Comparison of ENCODE assay signal across 10 cellular contexts in the genomic region with DNA sequence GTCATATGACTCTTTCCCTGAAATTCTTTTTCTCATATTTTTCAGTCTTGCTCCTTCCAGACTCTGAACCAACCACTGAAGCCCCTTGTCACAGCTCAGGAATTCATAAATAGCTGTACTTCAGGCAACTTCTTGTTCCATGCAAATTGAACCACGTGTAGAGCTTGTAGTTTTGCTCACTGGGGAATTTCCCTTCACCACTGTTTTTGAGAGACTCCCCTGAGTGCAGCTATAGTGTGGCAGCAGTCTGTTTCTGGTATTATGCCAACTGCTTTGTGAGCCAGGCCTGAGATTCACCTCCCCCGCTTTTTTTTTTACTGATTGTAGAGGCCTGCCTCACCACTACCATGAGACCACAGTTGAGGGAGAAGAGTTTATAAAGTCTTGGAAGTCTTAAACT.
DNase-seq lines count a peak whose midpoint lies in the region; ATAC-seq lines count a peak whose summit lies in the region.
"Had no signal": no experiment of that assay in that cellular context is flagged by ENCODE, and none has a peak within 500 bp of the region (broad histone marks: within the 10 kb centered on the region; RNA-seq: fewer than 3 reads in every experiment).

No MANE protein-coding gene starts in this region.

- POLR2A ChIA-PET in activated CD8-positive, alpha-beta T cell treated with anti-CD3 and anti-CD28 coated beads, Interleukin-2, amount 10 ng/mL, durations not matched to agents 7 days and 5 days (lab: Charles Lee): no interaction called here

- H3K4me1 Mint-ChIP-seq in stimulated activated naive CD8-positive, alpha-beta T cell treated with anti-CD3 and anti-CD28 coated beads, Interleukin-15, amount 100 ng/mL, for 72 hours: no peaks in the 10 kb centered on the region
- no peaks in the 10 kb centered on the region for H3K4me1 Mint-ChIP-seq in activated CD8-positive, alpha-beta T cell treated with anti-CD3 and anti-CD28 coated beads, Interleukin-2, amount 10 ng/mL, durations not matched to agents 7 days and 5 days (ENCODE audit: low read depth)
- H3K4me1 Mint-ChIP-seq: activated naive CD4-positive, alpha-beta T cell treated with anti-CD3 and anti-CD28 coated beads, Interleukin-2, amount 10 ng/mL, durations not matched to agents 7 days and 5 days had no signal

- CTCF ChIA-PET in activated CD8-positive, alpha-beta T cell treated with anti-CD3 and anti-CD28 coated beads, Interleukin-2, amount 10 ng/mL, durations not matched to agents 7 days and 5 days (lab: Charles Lee): no interaction called here

- H3K27ac Mint-ChIP-seq in stimulated activated naive CD8-positive, alpha-beta T cell treated with anti-CD3 and anti-CD28 coated beads, Interleukin-15, amount 100 ng/mL, for 72 hours: peak overlapping the region in 1 of 2 donors; percentile 35
- H3K27ac Mint-ChIP-seq in activated CD8-positive, alpha-beta T cell treated with anti-CD3 and anti-CD28 coated beads, Interleukin-2, amount 10 ng/mL, durations not matched to agents 7 days and 5 days: no peak overlapping the region
- H3K27ac Mint-ChIP-seq: activated naive CD4-positive, alpha-beta T cell treated with anti-CD3 and anti-CD28 coated beads, Interleukin-2, amount 10 ng/mL, durations not matched to agents 7 days and 5 days had no signal

- ATAC-seq in HG02798 (IDR thresholded peaks at IDR 0.05; ENCODE audit: poor library complexity, unreplicated experiment): peak; percentile 93
- ATAC-seq in stimulated activated naive CD8-positive, alpha-beta T cell treated with anti-CD3 and anti-CD28 coated beads, Interleukin-15, amount 100 ng/mL, for 72 hours: no peak
- ATAC-seq in activated CD8-positive, alpha-beta T cell treated with anti-CD3 and anti-CD28 coated beads, Interleukin-2, amount 10 ng/mL, durations not matched to agents 7 days and 5 days: no peak

- H3K4me3 Mint-ChIP-seq in stimulated activated naive CD8-positive, alpha-beta T cell treated with anti-CD3 and anti-CD28 coated beads, Interleukin-15, amount 100 ng/mL, for 72 hours: no peak overlapping the region
- no peak overlapping the region for H3K4me3 Mint-ChIP-seq in activated CD8-positive, alpha-beta T cell treated with anti-CD3 and anti-CD28 coated beads, Interleukin-2, amount 10 ng/mL, durations not matched to agents 7 days and 5 days
- H3K4me3 Mint-ChIP-seq: activated naive CD4-positive, alpha-beta T cell treated with anti-CD3 and anti-CD28 coated beads, Interleukin-2, amount 10 ng/mL, durations not matched to agents 7 days and 5 days had no signal

- peaks cover 7 to 11% of the 10 kb centered on the region in 2 donors for H3K9me3 Mint-ChIP-seq in stimulated activated naive CD8-positive, alpha-beta T cell treated with anti-CD3 and anti-CD28 coated beads, Interleukin-15, amount 100 ng/mL, for 72 hours
- H3K9me3 Mint-ChIP-seq in activated CD8-positive, alpha-beta T cell treated with anti-CD3 and anti-CD28 coated beads, Interleukin-2, amount 10 ng/mL, durations not matched to agents 7 days and 5 days (ENCODE audit: insufficient read depth): no peaks in the 10 kb centered on the region
- H3K9me3 Mint-ChIP-seq: activated naive CD4-positive, alpha-beta T cell treated with anti-CD3 and anti-CD28 coated beads, Interleukin-2, amount 10 ng/mL, durations not matched to agents 7 days and 5 days had no signal

- H3K36me3 Mint-ChIP-seq in activated CD8-positive, alpha-beta T cell treated with anti-CD3 and anti-CD28 coated beads, Interleukin-2, amount 10 ng/mL, durations not matched to agents 7 days and 5 days (ENCODE audit: low read depth): no peaks in the 10 kb centered on the region
- H3K36me3 Mint-ChIP-seq: activated naive CD4-positive, alpha-beta T cell treated with anti-CD3 and anti-CD28 coated beads, Interleukin-2, amount 10 ng/mL, durations not matched to agents 7 days and 5 days had no signal

- DNase-seq in DMS153 (lab: John Stamatoyannopoulos, UW) (peak; percentile 18), DMS153 treated with DMSO at 0.1 percent for 48 hours (lab: John Stamatoyannopoulos, UW; ENCODE audit: unreplicated experiment) (no peak), NCI-H446 (lab: John Stamatoyannopoulos, UW) (peak; percentile 30 to 69), smooth muscle cell of the brain vasculature (ENCODE audit: low read depth, low spot score) (peak; percentile 15), mesenteric fat pad (ENCODE audit: low spot score) (no peak)
- no peak for DNase-seq in stimulated activated naive CD8-positive, alpha-beta T cell treated with anti-CD3 and anti-CD28 coated beads, Interleukin-15, amount 100 ng/mL, for 72 hours
- DNase-seq in activated CD8-positive, alpha-beta T cell treated with anti-CD3 and anti-CD28 coated beads, Interleukin-2, amount 10 ng/mL, durations not matched to agents 7 days and 5 days: no peak
- DNase-seq: activated naive CD4-positive, alpha-beta T cell treated with anti-CD3 and anti-CD28 coated beads, Interleukin-2, amount 10 ng/mL, durations not matched to agents 7 days and 5 days; NCI-H1930 had no signal

- H3K27me3 Mint-ChIP-seq in stimulated activated naive CD8-positive, alpha-beta T cell treated with anti-CD3 and anti-CD28 coated beads, Interleukin-15, amount 100 ng/mL, for 72 hours: no peaks in the 10 kb centered on the region
- no peaks in the 10 kb centered on the region for H3K27me3 Mint-ChIP-seq in activated CD8-positive, alpha-beta T cell treated with anti-CD3 and anti-CD28 coated beads, Interleukin-2, amount 10 ng/mL, durations not matched to agents 7 days and 5 days (ENCODE audit: low read depth)
- H3K27me3 Mint-ChIP-seq: activated naive CD4-positive, alpha-beta T cell treated with anti-CD3 and anti-CD28 coated beads, Interleukin-2, amount 10 ng/mL, durations not matched to agents 7 days and 5 days had no signal

Comparison
In these comparisons a context has a peak if more than half of its experiments do, and no peak if none do; other contexts are left out.
1. DNase-seq: peak in DMS153 (single experiment), NCI-H446 (2 of 2) and smooth muscle cell of the brain vasculature (single experiment); none in DMS153 treated with DMSO at 0.1 percent for 48 hours (single experiment), mesenteric fat pad (single experiment), stimulated activated naive CD8-positive, alpha-beta T cell treated with anti-CD3 and anti-CD28 coated beads, Interleukin-15, amount 100 ng/mL, for 72 hours (0 of 2) and activated CD8-positive, alpha-beta T cell treated with anti-CD3 and anti-CD28 coated beads, Interleukin-2, amount 10 ng/mL, durations not matched to agents 7 days and 5 days (single experiment).